In the genomic region with DNA sequence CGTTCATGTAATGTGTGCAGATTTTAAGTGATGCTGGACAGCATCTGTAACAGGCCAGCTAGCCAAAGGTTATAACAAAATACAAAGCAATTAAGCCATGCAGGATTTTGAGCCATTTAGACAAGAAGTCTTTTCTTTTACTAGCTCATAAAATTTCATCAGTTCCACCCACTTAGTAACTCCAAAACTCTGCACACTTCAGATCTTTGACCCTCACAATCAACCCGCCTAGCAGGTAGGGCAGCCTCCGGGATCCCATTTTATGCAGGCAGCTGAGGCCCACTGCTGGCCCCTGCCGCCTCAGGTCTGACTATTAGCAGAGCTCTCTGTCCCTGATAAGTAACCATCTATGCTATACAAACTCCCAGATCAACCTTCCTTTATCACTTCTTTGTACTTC, we compare ENCODE assay signal across 1 cellular context.
TF ChIP-seq lines count a peak whose summit lies in the region.

No MANE protein-coding gene starts in this region.

TF ChIP-seq in GM23338, 12 proteins besides CTCF, POLR2A, EP300 and RAD21:
- TF ChIP-seq ZNF114 (CRISPR knock-in tag; IDR thresholded peaks at IDR 0.05) (no peak), REST (IDR thresholded peaks at IDR 0.05; ENCODE audit: unreplicated experiment) (no peak), POLR2AphosphoS5 (IDR thresholded peaks at IDR 0.05; ENCODE audit: low read depth) (no peak), EZH2phosphoT487 (IDR thresholded peaks at IDR 0.05; ENCODE audit: unreplicated experiment) (no peak), NANOG (IDR thresholded peaks at IDR 0.05; ENCODE audit: borderline replicate concordance) (no peak), JUNB (IDR thresholded peaks at IDR 0.05; ENCODE audit: unreplicated experiment) (no peak), STAT1 (IDR thresholded peaks at IDR 0.05; ENCODE audit: unreplicated experiment) (no peak), CREB1 (CRISPR knock-in tag; IDR thresholded peaks at IDR 0.05; ENCODE audit: low read depth) (no peak), ZNF331 (CRISPR knock-in tag; IDR thresholded peaks at IDR 0.05; ENCODE audit: low read depth) (no peak), EZH2 (IDR thresholded peaks at IDR 0.05; ENCODE audit: low read depth, unreplicated experiment) (no peak)
- TF ChIP-seq, protein P1, sequence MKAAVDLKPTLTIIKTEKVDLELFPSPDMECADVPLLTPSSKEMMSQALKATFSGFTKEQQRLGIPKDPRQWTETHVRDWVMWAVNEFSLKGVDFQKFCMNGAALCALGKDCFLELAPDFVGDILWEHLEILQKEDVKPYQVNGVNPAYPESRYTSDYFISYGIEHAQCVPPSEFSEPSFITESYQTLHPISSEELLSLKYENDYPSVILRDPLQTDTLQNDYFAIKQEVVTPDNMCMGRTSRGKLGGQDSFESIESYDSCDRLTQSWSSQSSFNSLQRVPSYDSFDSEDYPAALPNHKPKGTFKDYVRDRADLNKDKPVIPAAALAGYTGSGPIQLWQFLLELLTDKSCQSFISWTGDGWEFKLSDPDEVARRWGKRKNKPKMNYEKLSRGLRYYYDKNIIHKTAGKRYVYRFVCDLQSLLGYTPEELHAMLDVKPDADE (IDR thresholded peaks at IDR 0.05), result no peak
- TF ChIP-seq, protein P2, sequence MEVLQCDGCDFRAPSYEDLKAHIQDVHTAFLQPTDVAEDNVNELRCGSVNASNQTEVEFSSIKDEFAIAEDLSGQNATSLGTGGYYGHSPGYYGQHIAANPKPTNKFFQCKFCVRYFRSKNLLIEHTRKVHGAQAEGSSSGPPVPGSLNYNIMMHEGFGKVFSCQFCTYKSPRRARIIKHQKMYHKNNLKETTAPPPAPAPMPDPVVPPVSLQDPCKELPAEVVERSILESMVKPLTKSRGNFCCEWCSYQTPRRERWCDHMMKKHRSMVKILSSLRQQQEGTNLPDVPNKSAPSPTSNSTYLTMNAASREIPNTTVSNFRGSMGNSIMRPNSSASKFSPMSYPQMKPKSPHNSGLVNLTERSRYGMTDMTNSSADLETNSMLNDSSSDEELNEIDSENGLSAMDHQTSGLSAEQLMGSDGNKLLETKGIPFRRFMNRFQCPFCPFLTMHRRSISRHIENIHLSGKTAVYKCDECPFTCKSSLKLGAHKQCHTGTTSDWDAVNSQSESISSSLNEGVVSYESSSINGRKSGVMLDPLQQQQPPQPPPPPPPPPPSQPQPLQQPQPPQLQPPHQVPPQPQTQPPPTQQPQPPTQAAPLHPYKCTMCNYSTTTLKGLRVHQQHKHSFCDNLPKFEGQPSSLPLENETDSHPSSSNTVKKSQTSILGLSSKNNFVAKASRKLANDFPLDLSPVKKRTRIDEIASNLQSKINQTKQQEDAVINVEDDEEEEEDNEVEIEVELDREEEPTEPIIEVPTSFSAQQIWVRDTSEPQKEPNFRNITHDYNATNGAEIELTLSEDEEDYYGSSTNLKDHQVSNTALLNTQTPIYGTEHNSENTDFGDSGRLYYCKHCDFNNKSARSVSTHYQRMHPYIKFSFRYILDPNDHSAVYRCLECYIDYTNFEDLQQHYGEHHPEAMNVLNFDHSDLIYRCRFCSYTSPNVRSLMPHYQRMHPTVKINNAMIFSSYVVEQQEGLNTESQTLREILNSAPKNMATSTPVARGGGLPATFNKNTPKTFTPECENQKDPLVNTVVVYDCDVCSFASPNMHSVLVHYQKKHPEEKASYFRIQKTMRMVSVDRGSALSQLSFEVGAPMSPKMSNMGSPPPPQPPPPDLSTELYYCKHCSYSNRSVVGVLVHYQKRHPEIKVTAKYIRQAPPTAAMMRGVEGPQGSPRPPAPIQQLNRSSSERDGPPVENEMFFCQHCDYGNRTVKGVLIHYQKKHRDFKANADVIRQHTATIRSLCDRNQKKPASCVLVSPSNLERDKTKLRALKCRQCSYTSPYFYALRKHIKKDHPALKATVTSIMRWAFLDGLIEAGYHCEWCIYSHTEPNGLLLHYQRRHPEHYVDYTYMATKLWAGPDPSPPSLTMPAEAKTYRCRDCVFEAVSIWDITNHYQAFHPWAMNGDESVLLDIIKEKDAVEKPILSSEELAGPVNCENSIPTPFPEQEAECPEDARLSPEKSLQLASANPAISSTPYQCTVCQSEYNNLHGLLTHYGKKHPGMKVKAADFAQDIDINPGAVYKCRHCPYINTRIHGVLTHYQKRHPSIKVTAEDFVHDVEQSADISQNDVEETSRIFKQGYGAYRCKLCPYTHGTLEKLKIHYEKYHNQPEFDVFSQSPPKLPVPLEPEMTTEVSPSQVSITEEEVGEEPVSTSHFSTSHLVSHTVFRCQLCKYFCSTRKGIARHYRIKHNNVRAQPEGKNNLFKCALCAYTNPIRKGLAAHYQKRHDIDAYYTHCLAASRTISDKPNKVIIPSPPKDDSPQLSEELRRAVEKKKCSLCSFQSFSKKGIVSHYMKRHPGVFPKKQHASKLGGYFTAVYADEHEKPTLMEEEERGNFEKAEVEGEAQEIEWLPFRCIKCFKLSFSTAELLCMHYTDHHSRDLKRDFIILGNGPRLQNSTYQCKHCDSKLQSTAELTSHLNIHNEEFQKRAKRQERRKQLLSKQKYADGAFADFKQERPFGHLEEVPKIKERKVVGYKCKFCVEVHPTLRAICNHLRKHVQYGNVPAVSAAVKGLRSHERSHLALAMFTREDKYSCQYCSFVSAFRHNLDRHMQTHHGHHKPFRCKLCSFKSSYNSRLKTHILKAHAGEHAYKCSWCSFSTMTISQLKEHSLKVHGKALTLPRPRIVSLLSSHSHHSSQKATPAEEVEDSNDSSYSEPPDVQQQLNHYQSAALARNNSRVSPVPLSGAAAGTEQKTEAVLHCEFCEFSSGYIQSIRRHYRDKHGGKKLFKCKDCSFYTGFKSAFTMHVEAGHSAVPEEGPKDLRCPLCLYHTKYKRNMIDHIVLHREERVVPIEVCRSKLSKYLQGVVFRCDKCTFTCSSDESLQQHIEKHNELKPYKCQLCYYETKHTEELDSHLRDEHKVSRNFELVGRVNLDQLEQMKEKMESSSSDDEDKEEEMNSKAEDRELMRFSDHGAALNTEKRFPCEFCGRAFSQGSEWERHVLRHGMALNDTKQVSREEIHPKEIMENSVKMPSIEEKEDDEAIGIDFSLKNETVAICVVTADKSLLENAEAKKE (CRISPR knock-in tag; IDR thresholded peaks at IDR 0.05), result no peak
